29 cellular contexts compared by ENCODE assay signal in the genomic region with DNA sequence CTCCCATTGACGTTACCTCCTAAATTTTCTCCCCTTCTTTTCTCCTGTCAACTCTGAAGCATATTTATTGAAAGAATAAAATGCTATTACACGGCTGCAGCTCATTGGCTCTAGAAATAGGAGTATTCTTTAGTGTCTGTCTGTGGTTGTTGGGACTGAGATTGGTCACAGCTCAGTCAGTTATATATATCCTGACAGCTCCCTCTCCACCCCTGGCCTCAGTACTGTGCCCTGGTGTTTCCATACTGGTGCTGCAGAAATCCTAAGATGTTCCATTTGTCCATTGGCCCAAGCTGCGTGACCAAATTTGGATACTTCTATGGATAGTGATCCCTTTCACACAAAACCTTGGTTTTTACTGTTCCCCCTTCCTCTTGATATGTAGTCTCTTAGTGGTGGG.
"Had no signal": no experiment of that assay in that cellular context is flagged by ENCODE, and none has a peak within 500 bp of the region (broad histone marks: within the 10 kb centered on the region; RNA-seq: fewer than 3 reads in every experiment).

No MANE protein-coding gene starts in this region.

- H3K4me1 ChIP-seq: heart right ventricle, lower lobe of right lung, right atrium auricular region, right lobe of liver, suprapubic skin, tibial artery, upper lobe of right lung, uterus had no signal

- H3K79me2 ChIP-seq: hepatocyte had no signal

- H3K4me3 ChIP-seq: heart right ventricle, hepatocyte, lower lobe of right lung, mucosa of descending colon, ovary, right atrium auricular region, right lobe of liver, skin epidermis, suprapubic skin, thoracic aorta, tibial artery, upper lobe of right lung, uterus had no signal

- ATAC-seq: left cardiac atrium, left lobe of liver, lower lobe of right lung, mucosa of descending colon, natural killer cell, right lobe of liver, upper lobe of right lung had no signal

- H3K9me3 Mint-ChIP-seq: natural killer cell; stimulated activated naive CD8-positive, alpha-beta T cell treated with anti-CD3 and anti-CD28 coated beads, Interleukin-15, Interleukin-2, amounts not matched to agents 100 ng/mL and 50 ng/mL, for 24 hours had no signal

- H3K36me3 ChIP-seq: heart right ventricle, lower lobe of right lung, ovary, right atrium auricular region, right lobe of liver, suprapubic skin, thoracic aorta, tibial artery, upper lobe of right lung, uterus had no signal

- H3K27ac Mint-ChIP-seq: natural killer cell; progenitor cell of endocrine pancreas; stimulated activated naive CD8-positive, alpha-beta T cell treated with anti-CD3 and anti-CD28 coated beads, Interleukin-15, Interleukin-2, amounts not matched to agents 100 ng/mL and 50 ng/mL, for 24 hours had no signal

- H3K27me3 ChIP-seq: heart right ventricle, hepatocyte, ovary, right atrium auricular region, right lobe of liver, suprapubic skin, tibial artery, upper lobe of right lung, uterus had no signal

- H3K9me3 ChIP-seq: heart right ventricle, lower lobe of right lung, mucosa of descending colon, ovary, right atrium auricular region, right lobe of liver, suprapubic skin, thoracic aorta, tibial artery, upper lobe of right lung, uterus had no signal

- H3K27me3 Mint-ChIP-seq: progenitor cell of endocrine pancreas; stimulated activated naive CD8-positive, alpha-beta T cell treated with anti-CD3 and anti-CD28 coated beads, Interleukin-15, Interleukin-2, amounts not matched to agents 100 ng/mL and 50 ng/mL, for 24 hours had no signal

- DNase-seq: heart right ventricle; islet precursor cell; kidney glomerular epithelial cell; left cardiac atrium; lower lobe of right lung; mammary epithelial cell; mesendoderm; mucosa of descending colon; natural killer cell; ovary; right lobe of liver; stimulated activated CD4-positive, alpha-beta T cell treated with anti-CD3 and anti-CD28 coated beads, Interleukin-12 subunit alpha, Interleukin-12 subunit beta, amount 100 ng/mL, for 4 hours; stimulated activated CD4-positive, alpha-beta T cell treated with anti-CD3 and anti-CD28 coated beads, Interleukin-15, amount 100 ng/mL, for 24 hours; stimulated activated CD4-positive, alpha-beta T cell treated with anti-CD3 and anti-CD28 coated beads, Interleukin-2, amount 100 ng/mL, for 24 hours; stimulated activated CD4-positive, alpha-beta T cell treated with anti-CD3 and anti-CD28 coated beads, Interleukin-4, amount 100 ng/mL, for 1 hour; stimulated activated naive CD4-positive, alpha-beta T cell; tibial artery; trophoblast cell; upper lobe of right lung; uterus had no signal

- H2AFZ ChIP-seq: hepatocyte had no signal

- H3K27ac ChIP-seq: heart right ventricle, hepatocyte, lower lobe of right lung, ovary, right atrium auricular region, right lobe of liver, skin epidermis, suprapubic skin, thoracic aorta, tibial artery, upper lobe of right lung, uterus had no signal

- H3K4me2 ChIP-seq: hepatocyte had no signal

- H3K36me3 Mint-ChIP-seq: natural killer cell had no signal

- H3K4me3 Mint-ChIP-seq: mesothelial cell of epicardium; natural killer cell; stimulated activated naive CD8-positive, alpha-beta T cell treated with anti-CD3 and anti-CD28 coated beads, Interleukin-15, Interleukin-2, amounts not matched to agents 100 ng/mL and 50 ng/mL, for 24 hours had no signal
